ENCODE assay signal across 1 cellular context in the genomic region with DNA sequence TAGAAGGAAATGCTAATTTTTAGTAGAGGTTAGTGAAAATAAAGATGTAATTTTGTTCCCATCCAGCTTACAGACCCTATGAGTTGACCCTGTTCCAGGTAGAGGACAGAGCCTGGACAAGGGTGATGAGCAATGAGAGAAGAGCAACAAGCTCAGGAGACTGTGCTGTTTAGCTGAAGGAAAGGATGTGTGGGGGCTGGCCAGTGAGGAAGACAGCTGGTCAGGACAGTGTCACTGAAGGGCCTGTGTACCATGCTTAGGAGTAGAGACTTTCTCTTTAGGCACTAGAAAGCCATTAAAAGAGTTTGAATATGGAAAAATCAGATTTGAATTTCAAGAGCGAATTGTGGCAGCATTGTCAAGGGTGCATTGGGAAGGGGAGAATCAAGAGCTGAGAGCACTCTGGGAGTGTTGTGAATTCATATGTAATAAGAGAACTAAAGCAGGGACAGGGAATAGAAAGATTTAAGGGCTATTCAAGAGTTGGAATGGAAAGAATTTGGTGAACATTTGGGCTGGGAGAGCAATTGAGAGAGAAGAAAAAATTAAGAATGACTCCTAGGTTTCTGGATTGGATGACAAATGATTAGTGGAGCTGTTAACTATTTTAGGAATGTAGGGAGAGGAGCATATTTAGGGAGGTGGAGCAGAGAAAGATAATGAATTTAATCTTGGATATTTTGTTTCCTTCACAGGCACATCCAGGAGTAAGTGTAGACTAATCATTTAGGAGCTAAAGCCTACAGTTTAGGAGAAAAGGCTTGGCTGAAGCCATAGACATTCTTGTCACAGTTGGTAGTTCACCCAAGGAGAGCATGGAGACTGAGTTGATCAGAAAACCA.
TF ChIP-seq lines count a peak whose summit lies in the region.

No MANE protein-coding gene starts in this region.

TF ChIP-seq in WTC11, 78 proteins besides CTCF, POLR2A, EP300 and RAD21 (continued from another document):
- TF ChIP-seq, protein P1, sequence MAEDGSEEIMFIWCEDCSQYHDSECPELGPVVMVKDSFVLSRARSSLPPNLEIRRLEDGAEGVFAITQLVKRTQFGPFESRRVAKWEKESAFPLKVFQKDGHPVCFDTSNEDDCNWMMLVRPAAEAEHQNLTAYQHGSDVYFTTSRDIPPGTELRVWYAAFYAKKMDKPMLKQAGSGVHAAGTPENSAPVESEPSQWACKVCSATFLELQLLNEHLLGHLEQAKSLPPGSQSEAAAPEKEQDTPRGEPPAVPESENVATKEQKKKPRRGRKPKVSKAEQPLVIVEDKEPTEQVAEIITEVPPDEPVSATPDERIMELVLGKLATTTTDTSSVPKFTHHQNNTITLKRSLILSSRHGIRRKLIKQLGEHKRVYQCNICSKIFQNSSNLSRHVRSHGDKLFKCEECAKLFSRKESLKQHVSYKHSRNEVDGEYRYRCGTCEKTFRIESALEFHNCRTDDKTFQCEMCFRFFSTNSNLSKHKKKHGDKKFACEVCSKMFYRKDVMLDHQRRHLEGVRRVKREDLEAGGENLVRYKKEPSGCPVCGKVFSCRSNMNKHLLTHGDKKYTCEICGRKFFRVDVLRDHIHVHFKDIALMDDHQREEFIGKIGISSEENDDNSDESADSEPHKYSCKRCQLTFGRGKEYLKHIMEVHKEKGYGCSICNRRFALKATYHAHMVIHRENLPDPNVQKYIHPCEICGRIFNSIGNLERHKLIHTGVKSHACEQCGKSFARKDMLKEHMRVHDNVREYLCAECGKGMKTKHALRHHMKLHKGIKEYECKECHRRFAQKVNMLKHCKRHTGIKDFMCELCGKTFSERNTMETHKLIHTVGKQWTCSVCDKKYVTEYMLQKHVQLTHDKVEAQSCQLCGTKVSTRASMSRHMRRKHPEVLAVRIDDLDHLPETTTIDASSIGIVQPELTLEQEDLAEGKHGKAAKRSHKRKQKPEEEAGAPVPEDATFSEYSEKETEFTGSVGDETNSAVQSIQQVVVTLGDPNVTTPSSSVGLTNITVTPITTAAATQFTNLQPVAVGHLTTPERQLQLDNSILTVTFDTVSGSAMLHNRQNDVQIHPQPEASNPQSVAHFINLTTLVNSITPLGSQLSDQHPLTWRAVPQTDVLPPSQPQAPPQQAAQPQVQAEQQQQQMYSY (CRISPR knock-in tag; IDR thresholded peaks at IDR 0.05): no peak
- no peak for TF ChIP-seq JAZF1 (CRISPR knock-in tag; IDR thresholded peaks at IDR 0.05)
- TF ChIP-seq, protein P2, sequence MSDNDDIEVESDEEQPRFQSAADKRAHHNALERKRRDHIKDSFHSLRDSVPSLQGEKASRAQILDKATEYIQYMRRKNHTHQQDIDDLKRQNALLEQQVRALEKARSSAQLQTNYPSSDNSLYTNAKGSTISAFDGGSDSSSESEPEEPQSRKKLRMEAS (CRISPR knock-in tag; IDR thresholded peaks at IDR 0.05): no peak
- TF ChIP-seq GRHL2 (CRISPR knock-in tag; IDR thresholded peaks at IDR 0.05; ENCODE audit: insufficient replicate concordance, severe bottlenecking): no peak
- TF ChIP-seq NFE2L1 (CRISPR knock-in tag; IDR thresholded peaks at IDR 0.05): no peak
- TF ChIP-seq ZNF532 (CRISPR knock-in tag; IDR thresholded peaks at IDR 0.05; ENCODE audit: borderline replicate concordance): no peak
TF ChIP-seq in WTC11: peak in this region for 0.
